Comparison of ENCODE assay signal across 19 cellular contexts in the genomic region with DNA sequence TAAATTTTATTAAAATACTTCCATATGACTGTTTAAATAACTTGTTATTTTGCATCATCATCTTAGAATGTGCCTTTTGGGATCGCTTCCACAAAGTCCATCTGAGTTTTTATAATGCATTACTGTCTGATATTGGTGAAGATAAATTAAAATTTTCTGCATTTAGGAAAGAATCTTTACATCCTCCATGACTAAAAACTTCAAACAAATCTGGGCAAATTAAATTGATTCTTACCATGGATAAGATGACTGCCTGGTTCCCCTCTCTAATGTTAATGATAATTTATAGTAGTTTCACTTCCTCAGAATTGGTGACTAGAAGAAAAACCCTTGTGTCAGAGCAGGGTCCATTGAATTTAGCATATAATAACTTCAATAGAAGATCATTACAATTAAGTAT.
DNase-seq lines count a peak whose midpoint lies in the region; ATAC-seq and TF ChIP-seq lines count a peak whose summit lies in the region.
"Had no signal": no experiment of that assay in that cellular context is flagged by ENCODE, and none has a peak within 500 bp of the region (broad histone marks: within the 10 kb centered on the region; RNA-seq: fewer than 3 reads in every experiment).

No MANE protein-coding gene starts in this region.

- H3K27ac Mint-ChIP-seq in natural killer cell treated with Interleukin-12 subunit alpha and Interleukin-12 subunit beta and Interleukin-15 and Interleukin-18, amount 100 ng/mL, for 72 hours = no peak overlapping the region
- H3K27ac Mint-ChIP-seq: activated naive CD4-positive, alpha-beta T cell treated with anti-CD3 and anti-CD28 coated beads, Interleukin-2, amount 10 ng/mL, durations not matched to agents 7 days and 5 days had no signal

- peaks cover 19 to 26% of the 10 kb centered on the region in 2 donors for H3K27me3 Mint-ChIP-seq in natural killer cell treated with Interleukin-12 subunit alpha and Interleukin-12 subunit beta and Interleukin-15 and Interleukin-18, amount 100 ng/mL, for 72 hours
- H3K27me3 Mint-ChIP-seq: activated naive CD4-positive, alpha-beta T cell treated with anti-CD3 and anti-CD28 coated beads, Interleukin-2, amount 10 ng/mL, durations not matched to agents 7 days and 5 days had no signal

- H3K27me3 ChIP-seq in SJCRH30 = no peaks in the 10 kb centered on the region
- H3K27me3 ChIP-seq: body of pancreas, esophagus muscularis mucosa, spleen had no signal

- H3K4me3 ChIP-seq in mucosa of descending colon (no peak overlapping the region), SJCRH30 (no peak overlapping the region)
- H3K4me3 ChIP-seq: body of pancreas, esophagus muscularis mucosa, spleen had no signal

- no peaks in the 10 kb centered on the region for H3K4me1 Mint-ChIP-seq in natural killer cell treated with Interleukin-12 subunit alpha and Interleukin-12 subunit beta and Interleukin-15 and Interleukin-18, amount 100 ng/mL, for 72 hours (ENCODE audit: low read depth in 2 of 2)
- H3K4me1 Mint-ChIP-seq: activated naive CD4-positive, alpha-beta T cell treated with anti-CD3 and anti-CD28 coated beads, Interleukin-2, amount 10 ng/mL, durations not matched to agents 7 days and 5 days had no signal

- POLR2A ChIA-PET in GM10248 (lab: Yijun Ruan, JAX) = no interaction called here

- CTCF ChIA-PET in GM10248 (lab: Yijun Ruan, JAX) = no interaction called here

- H3K36me3 ChIP-seq in mucosa of descending colon (ENCODE audit: low read depth) (no peaks in the 10 kb centered on the region), SJCRH30 (no peaks in the 10 kb centered on the region)
- H3K36me3 ChIP-seq: esophagus muscularis mucosa, spleen, WERI-Rb-1 had no signal

- H3K9me3 ChIP-seq in mucosa of descending colon = no peaks in the 10 kb centered on the region
- H3K9me3 ChIP-seq in SJCRH30 (replicated peaks) = 0 out of 2 replicates have a peak, but pooled peaks cover 9% of the 10 kb centered on the region
- H3K9me3 ChIP-seq: body of pancreas, Caco-2, esophagus muscularis mucosa, spleen had no signal

- H3K36me3 Mint-ChIP-seq in natural killer cell treated with Interleukin-12 subunit alpha and Interleukin-12 subunit beta and Interleukin-15 and Interleukin-18, amount 100 ng/mL, for 72 hours = no peaks in the 10 kb centered on the region
- H3K36me3 Mint-ChIP-seq: activated naive CD4-positive, alpha-beta T cell treated with anti-CD3 and anti-CD28 coated beads, Interleukin-2, amount 10 ng/mL, durations not matched to agents 7 days and 5 days had no signal

- intact Hi-C loops in mucosa of descending colon (cut with DNase I, micrococcal nuclease) = no loop called here

- ATAC-seq in HG02981 (IDR thresholded peaks at IDR 0.05; ENCODE audit: unreplicated experiment) = peak; percentile 83
- no peak for ATAC-seq in natural killer cell treated with Interleukin-12 subunit alpha and Interleukin-12 subunit beta and Interleukin-15 and Interleukin-18, amount 100 ng/mL, for 72 hours
- no peak for ATAC-seq in mucosa of descending colon
- ATAC-seq: body of pancreas had no signal

- DNase-seq in GM10248 (ENCODE audit: extremely low spot score) = peak; percentile 26
- peak; percentile 20 for DNase-seq in GM19240 (ENCODE audit: insufficient read length, low spot score)
- DNase-seq in NOMO-1 (lab: John Stamatoyannopoulos, UW; ENCODE audit: unreplicated experiment in 2 of 2) = peak; percentile 46 to 87
- DNase-seq in natural killer cell treated with Interleukin-12 subunit alpha and Interleukin-12 subunit beta and Interleukin-15 and Interleukin-18, amount 100 ng/mL, for 72 hours (ENCODE audit: low spot score) = no peak
- no peak for DNase-seq in NCI-H146 treated with DMSO at 0.1 percent for 48 hours (lab: John Stamatoyannopoulos, UW; ENCODE audit: unreplicated experiment)
- DNase-seq in mucosa of descending colon = no peak
- DNase-seq in SJCRH30 = no peak
- DNase-seq: activated naive CD4-positive, alpha-beta T cell treated with anti-CD3 and anti-CD28 coated beads, Interleukin-2, amount 10 ng/mL, durations not matched to agents 7 days and 5 days; body of pancreas; Caco-2; GOT3; kidney; NCI-H1092 treated with DMSO at 0.1 percent for 48 hours; spleen; SW 1271; WERI-Rb-1 had no signal

- no peak overlapping the region for H3K4me3 Mint-ChIP-seq in natural killer cell treated with Interleukin-12 subunit alpha and Interleukin-12 subunit beta and Interleukin-15 and Interleukin-18, amount 100 ng/mL, for 72 hours
- H3K4me3 Mint-ChIP-seq: activated naive CD4-positive, alpha-beta T cell treated with anti-CD3 and anti-CD28 coated beads, Interleukin-2, amount 10 ng/mL, durations not matched to agents 7 days and 5 days had no signal

- no peak overlapping the region for H3K27ac ChIP-seq in SJCRH30
- H3K27ac ChIP-seq: body of pancreas, parathyroid adenoma, spleen, WERI-Rb-1 had no signal

- H3K9me3 Mint-ChIP-seq in natural killer cell treated with Interleukin-12 subunit alpha and Interleukin-12 subunit beta and Interleukin-15 and Interleukin-18, amount 100 ng/mL, for 72 hours = no peaks in the 10 kb centered on the region
- H3K9me3 Mint-ChIP-seq: activated naive CD4-positive, alpha-beta T cell treated with anti-CD3 and anti-CD28 coated beads, Interleukin-2, amount 10 ng/mL, durations not matched to agents 7 days and 5 days had no signal

- TF ChIP-seq CTCF in GM10248 (IDR thresholded peaks at IDR 0.05; ENCODE audit: control extremely low read depth, extremely low read depth, low read depth, missing control alignments) = no peak
- TF ChIP-seq CTCF in mucosa of descending colon (IDR thresholded peaks at IDR 0.05) = no peak

- H3K4me1 ChIP-seq in mucosa of descending colon (ENCODE audit: low read depth) (no peaks in the 10 kb centered on the region), SJCRH30 (peaks cover 5% of the 10 kb centered on the region)
- H3K4me1 ChIP-seq: body of pancreas, esophagus muscularis mucosa had no signal

Comparison
In these comparisons a context has a peak if more than half of its experiments do, and no peak if none do; other contexts are left out.
1. DNase-seq: peak in GM10248 (single experiment), GM19240 (single experiment) and NOMO-1 (2 of 2); none in natural killer cell treated with Interleukin-12 subunit alpha and Interleukin-12 subunit beta and Interleukin-15 and Interleukin-18, amount 100 ng/mL, for 72 hours (single experiment), NCI-H146 treated with DMSO at 0.1 percent for 48 hours (single experiment), mucosa of descending colon (0 of 3) and SJCRH30 (0 of 2).